ENCODE assay signal across 12 cellular contexts in the genomic region with DNA sequence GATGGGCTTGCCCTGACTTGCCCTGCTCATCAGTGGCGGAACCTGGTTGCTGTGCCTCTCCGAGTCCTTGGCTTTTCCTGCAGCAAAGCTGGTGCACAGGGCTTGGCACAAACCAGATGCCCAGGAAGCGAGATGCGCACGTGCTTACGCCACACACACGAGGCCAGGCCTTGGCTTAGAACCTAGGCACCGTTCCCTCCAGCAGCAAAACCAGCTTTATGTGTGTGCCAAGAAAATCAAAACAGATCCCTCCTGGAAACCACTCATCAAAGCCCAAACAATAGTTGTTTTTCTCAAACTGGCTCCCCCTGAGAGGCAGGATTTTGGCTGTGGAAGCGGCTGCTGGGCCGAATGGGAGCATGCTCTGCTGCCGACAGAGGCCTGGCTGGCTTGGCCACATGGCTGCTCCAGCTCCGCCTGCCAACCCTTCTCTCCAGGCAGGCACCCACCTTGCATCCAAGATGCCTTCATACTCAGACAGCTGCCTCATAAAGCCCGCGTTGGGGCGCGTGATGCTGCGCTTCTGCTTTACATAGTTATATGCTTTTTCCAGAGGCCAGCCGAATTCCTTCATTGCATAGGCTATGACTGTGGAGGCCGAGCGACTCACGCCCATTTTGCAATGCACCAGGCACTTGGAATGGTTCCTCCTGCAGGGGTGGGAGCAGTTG. TPM values are rescaled to one million over a fixed set of nuclear protein-coding genes. Genes with fewer than 3 reads are reported as not detected.
A peak's percentile ranks its signal among the peaks of the same experiment; 100 is the strongest.
DNase-seq lines count a peak whose midpoint lies in the region; ATAC-seq and TF ChIP-seq lines count a peak whose summit lies in the region.
"Had no signal": no experiment of that assay in that cellular context is flagged by ENCODE, and none has a peak within 500 bp of the region (broad histone marks: within the 10 kb centered on the region; RNA-seq: fewer than 3 reads in every experiment).

No MANE protein-coding gene starts in this region.

- H3K4me3 ChIP-seq in Karpas-422 (ENCODE audit: low read length) (no peak overlapping the region), subcutaneous abdominal adipose tissue (ENCODE audit: low read depth in 1 of 5, low read length in 5 of 5) (no peak overlapping the region), GM23338 (no peak overlapping the region)
- H3K4me3 ChIP-seq: right lobe of liver had no signal

- no peak overlapping the region; the same call in 1 of the 2 replicates for H3K9ac ChIP-seq in Karpas-422 (ENCODE audit: low read length)
- no peak overlapping the region for H3K9ac ChIP-seq in subcutaneous abdominal adipose tissue (ENCODE audit: low read length in 5 of 5)

- peaks cover 18% of the 10 kb centered on the region for H4K20me1 ChIP-seq in Karpas-422 (ENCODE audit: insufficient read depth, low read depth, low read length)
- no peaks in the 10 kb centered on the region for H4K20me1 ChIP-seq in GM23338 (replicated peaks; ENCODE audit: insufficient read depth)

- no peak overlapping the region for H3K27ac Mint-ChIP-seq in GM23338
- H3K27ac Mint-ChIP-seq: dendritic cell treated with granulocyte-macrophage colony-stimulating factor and Interleukin-4, amounts not matched to agents 40 ng/mL and 50 ng/mL, for 4 days had no signal

- H3K36me3 Mint-ChIP-seq in GM23338 (ENCODE audit: low read depth) = peaks cover 47% of the 10 kb centered on the region

- no peak for ATAC-seq in GM23338
- ATAC-seq: right lobe of liver had no signal

- no peaks in the 10 kb centered on the region for H3K9me2 ChIP-seq in Karpas-422 (replicated peaks; ENCODE audit: insufficient read depth, low read length)
- no peaks in the 10 kb centered on the region for H3K9me2 ChIP-seq in GM23338 (ENCODE audit: insufficient read depth)

- H3K4me3 Mint-ChIP-seq in GM23338 = no peak overlapping the region
- H3K4me3 Mint-ChIP-seq: dendritic cell treated with granulocyte-macrophage colony-stimulating factor and Interleukin-4, amounts not matched to agents 40 ng/mL and 50 ng/mL, for 4 days had no signal

- H3K4me1 Mint-ChIP-seq in GM23338 = peaks cover 37% of the 10 kb centered on the region

- H3K36me3 ChIP-seq in Karpas-422 (ENCODE audit: insufficient read depth, low read length) = peaks cover 27% of the 10 kb centered on the region
- H3K36me3 ChIP-seq in subcutaneous abdominal adipose tissue (ENCODE audit: control insufficient read depth in 5 of 5, insufficient read depth in 5 of 5, low read length in 5 of 5) = peaks cover 3 to 61% (median 46%) of the 10 kb centered on the region in 5 donors
- peaks cover 5% of the 10 kb centered on the region; the same call in 1 of the 2 replicates for H3K36me3 ChIP-seq in GM23338 (ENCODE audit: insufficient read depth)

- peaks cover 5% of the 10 kb centered on the region for H3K27me3 Mint-ChIP-seq in GM23338 (ENCODE audit: insufficient read depth, low read depth, poor library complexity)
- H3K27me3 Mint-ChIP-seq: dendritic cell treated with granulocyte-macrophage colony-stimulating factor and Interleukin-4, amounts not matched to agents 40 ng/mL and 50 ng/mL, for 4 days had no signal

- H3F3A ChIP-seq in GM23338 (replicated peaks; ENCODE audit: low read depth) = no peaks in the 10 kb centered on the region

- no peak for TF ChIP-seq CTCF in GM23338 (conservative IDR thresholded peaks at IDR 0.05; ENCODE audit: low read depth in 2 of 2)

- H3K27me3 ChIP-seq in Karpas-422 (ENCODE audit: low read length) (no peaks in the 10 kb centered on the region), subcutaneous abdominal adipose tissue (ENCODE audit: control insufficient read depth in 5 of 5, insufficient read depth in 4 of 5, low read length in 5 of 5) (no peaks in the 10 kb centered on the region), GM23338 (ENCODE audit: insufficient read depth) (no peaks in the 10 kb centered on the region)
- H3K27me3 ChIP-seq: right lobe of liver had no signal

- H3K4me1 ChIP-seq in Karpas-422 (ENCODE audit: low read length) (peaks cover 38% of the 10 kb centered on the region), subcutaneous abdominal adipose tissue (ENCODE audit: control insufficient read depth in 5 of 5, insufficient read depth in 5 of 5, low read length in 5 of 5) (peaks cover 15 to 49% (median 38%) of the 10 kb centered on the region in 5 donors), GM23338 (ENCODE audit: insufficient read depth) (peaks cover 31% of the 10 kb centered on the region)

- H3K9me3 Mint-ChIP-seq in GM23338 = peaks cover 9% of the 10 kb centered on the region; the same call in 2 of the 3 replicates
- H3K9me3 Mint-ChIP-seq: dendritic cell treated with granulocyte-macrophage colony-stimulating factor and Interleukin-4, amounts not matched to agents 40 ng/mL and 50 ng/mL, for 4 days had no signal

- H3K4me2 ChIP-seq in Karpas-422 (ENCODE audit: low read depth, low read length, poor library complexity, severe bottlenecking) (no peak overlapping the region), GM23338 (no peak overlapping the region)

- no peak overlapping the region for H2AFZ ChIP-seq in Karpas-422 (ENCODE audit: low read length)
- no peak overlapping the region for H2AFZ ChIP-seq in GM23338

- H3K27ac ChIP-seq in Karpas-422 (ENCODE audit: low read length) (peak overlapping the region; percentile 91), subcutaneous abdominal adipose tissue (ENCODE audit: low read depth, low read length) (peak overlapping the region; percentile 46), GM23338 (ENCODE audit: low read depth) (no peak overlapping the region)
- H3K27ac ChIP-seq: right lobe of liver had no signal

- DNase-seq in Karpas-422 (no peak), dermis microvascular lymphatic vessel endothelial cell (ENCODE audit: low read depth in 2 of 2) (peak; percentile 62 to 80), iris pigment epithelial cell (ENCODE audit: low read depth) (peak; percentile 47), NCI-H526 treated with DMSO at 0.1 percent for 48 hours (lab: John Stamatoyannopoulos, UW) (no peak), islet precursor cell (no peak), activated T-cell treated with anti-CD3 and anti-CD28 coated beads for 4 hours (no peak), GM23338 (ENCODE audit: low spot score) (no peak)
- DNase-seq: DMS53, NCI-H526, right lobe of liver had no signal

- H3K9me3 ChIP-seq in Karpas-422 (ENCODE audit: low read length) = no peaks in the 10 kb centered on the region; the same call in 1 of the 2 replicates
- peaks cover 0 to 4% (median 0%) of the 10 kb centered on the region in 5 donors for H3K9me3 ChIP-seq in subcutaneous abdominal adipose tissue (ENCODE audit: control insufficient read depth in 5 of 5, low read length in 5 of 5)
- H3K9me3 ChIP-seq: right lobe of liver had no signal

- no peaks in the 10 kb centered on the region for H3K79me2 ChIP-seq in Karpas-422 (ENCODE audit: low read length)
- H3K79me2 ChIP-seq in GM23338 (replicated peaks; ENCODE audit: insufficient read depth) = no peaks in the 10 kb centered on the region

RNA-seq across cellular contexts. Expression of a gene that starts 58.7 kb away (rescaled TPM):
- total RNA-seq in Karpas-422 (2014; rRNA removed; shearing (Covaris generic); ENCODE audit: low replicate concordance) = 7.9 and 9.5 TPM in 2 replicates
- total RNA-seq in dermis microvascular lymphatic vessel endothelial cell = 14.2 and 23.1 TPM in 2 replicates
- 10.8 and 11.8 TPM in 2 replicates for total RNA-seq in GM23338 (2014; rRNA removed; shearing (Covaris generic))
- 3.4 and 3.6 TPM in 2 replicates for polyA plus RNA-seq in GM23338 (2016; fragmentation: Nextera tagmentation; extraction: Ambion mirVana)

Comparison
In these comparisons a context has a peak if more than half of its experiments do, and no peak if none do; other contexts are left out.
1. DNase-seq: peak in dermis microvascular lymphatic vessel endothelial cell (2 of 2) and iris pigment epithelial cell (single experiment); none in Karpas-422 (single experiment), NCI-H526 treated with DMSO at 0.1 percent for 48 hours (single experiment), islet precursor cell (single experiment), activated T-cell treated with anti-CD3 and anti-CD28 coated beads for 4 hours (single experiment) and GM23338 (single experiment).